5 cellular contexts compared by ENCODE assay signal in the genomic region with DNA sequence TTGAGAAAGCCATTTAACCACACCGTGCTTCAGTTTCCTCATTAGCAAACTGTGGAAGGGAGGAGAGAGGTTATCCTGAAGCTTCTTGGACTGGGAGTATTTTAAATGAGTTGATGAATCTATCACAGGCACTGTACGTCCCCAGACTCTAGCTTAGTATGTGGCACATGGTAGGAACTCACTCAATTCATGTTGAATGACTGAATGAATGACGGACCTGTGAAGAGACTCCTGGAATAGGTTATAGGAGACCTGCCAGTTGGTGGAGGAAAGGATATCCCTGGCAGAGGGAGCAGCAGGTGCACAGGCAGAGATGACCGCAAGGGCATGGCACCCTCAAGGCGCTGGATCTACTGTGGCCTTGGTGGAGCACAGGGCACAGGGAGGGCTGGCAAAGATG.
"Had no signal": no experiment of that assay in that cellular context is flagged by ENCODE, and none has a peak within 500 bp of the region (broad histone marks: within the 10 kb centered on the region; RNA-seq: fewer than 3 reads in every experiment).

No MANE protein-coding gene starts in this region.

- H3K4me3 ChIP-seq: GM23338, K562 had no signal

- DNase-seq: H9, HCEC 1CT, IMR-90 had no signal

- H3K4me2 ChIP-seq: GM23338 had no signal

- H2AFZ ChIP-seq: GM23338 had no signal
